Comparison of ENCODE assay signal across 21 cellular contexts in the genomic region with DNA sequence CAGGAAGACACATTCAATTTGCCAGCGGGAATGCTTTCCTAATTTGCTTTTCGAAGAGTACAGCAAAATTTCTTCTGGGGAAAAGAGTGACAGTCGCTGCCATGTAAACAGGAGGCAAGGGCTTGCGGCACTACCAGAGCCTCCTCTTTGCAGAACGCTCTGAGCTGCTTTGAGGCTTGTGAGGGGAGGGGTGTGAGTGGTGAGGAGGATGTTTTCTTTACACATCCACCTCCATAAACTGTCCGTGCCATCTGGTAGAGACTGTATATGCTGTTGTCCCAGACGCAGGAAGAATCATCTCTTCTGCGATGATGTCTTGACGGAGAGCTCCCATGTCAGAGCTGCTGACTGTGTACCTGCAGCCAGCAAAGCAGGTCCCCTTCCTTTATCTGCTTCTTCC.
"Had no signal": no experiment of that assay in that cellular context is flagged by ENCODE, and none has a peak within 500 bp of the region (broad histone marks: within the 10 kb centered on the region; RNA-seq: fewer than 3 reads in every experiment).

No MANE protein-coding gene starts in this region.

- DNase-seq: effector CD4-positive, alpha-beta T cell; foreskin melanocyte; heart left ventricle; kidney glomerular epithelial cell; mammary epithelial cell; natural killer cell; nucleus accumbens; psoas muscle; retina; right lobe of liver; stimulated activated CD4-positive, alpha-beta T cell treated with anti-CD3 and anti-CD28 coated beads, Interleukin-4, amount 100 ng/mL, for 1 hour; stimulated activated CD8-positive, alpha-beta memory T cell treated with anti-CD3 and anti-CD28 coated beads, Interleukin-4, amount 100 ng/mL, for 48 hours; stimulated activated naive CD8-positive, alpha-beta T cell treated with anti-CD3 and anti-CD28 coated beads, Interleukin-15, Interleukin-2, amounts not matched to agents 100 U/mL and 50 U/mL, for 24 hours; tibial artery; upper lobe of left lung; uterus had no signal

- H3K9me3 ChIP-seq: heart left ventricle, psoas muscle, right lobe of liver, tibial artery, upper lobe of left lung, uterus had no signal

- H2AFZ ChIP-seq: parathyroid adenoma had no signal

- H3K4me1 ChIP-seq: uterus had no signal

- H3K27me3 ChIP-seq: heart left ventricle, right lobe of liver, tibial artery, upper lobe of left lung, uterus had no signal

- H3K27ac ChIP-seq: coronary artery, heart left ventricle, parathyroid adenoma, psoas muscle, right lobe of liver, tibial artery, upper lobe of left lung, uterus had no signal

- ATAC-seq: heart left ventricle; left lobe of liver; natural killer cell; psoas muscle; right lobe of liver; stimulated activated effector memory CD8-positive, alpha-beta T cell treated with anti-CD3 and anti-CD28 coated beads, Interleukin-12 subunit alpha, Interleukin-12 subunit beta, amount 100 ng/mL, for 72 hours; stimulated activated naive CD8-positive, alpha-beta T cell treated with anti-CD3 and anti-CD28 coated beads, Interleukin-15, Interleukin-2, amounts not matched to agents 100 U/mL and 50 U/mL, for 24 hours had no signal

- H3K36me3 ChIP-seq: heart left ventricle, right lobe of liver, tibial artery, upper lobe of left lung, uterus had no signal

- FAIRE-seq: islet of Langerhans had no signal

- H3K9ac ChIP-seq: parathyroid adenoma had no signal

- H3K4me3 ChIP-seq: coronary artery, heart left ventricle, psoas muscle, right lobe of liver, tibial artery, upper lobe of left lung, uterus had no signal
